16 cellular contexts compared by ENCODE assay signal in genomic region chr17:70437656-70438055, GRCh38.
DNase-seq lines count a peak whose midpoint lies in the region; ATAC-seq, FAIRE-seq and TF ChIP-seq lines count a peak whose summit lies in the region.
"Had no signal": no experiment of that assay in that cellular context is flagged by ENCODE, and none has a peak within 500 bp of the region (broad histone marks: within the 10 kb centered on the region; RNA-seq: fewer than 3 reads in every experiment).

No MANE protein-coding gene starts in this region.

- no peak overlapping the region for H2AK5ac ChIP-seq in IMR-90 (ENCODE audit: low read depth, low read length)

- H3K9ac ChIP-seq in IMR-90 (ENCODE audit: low read depth, low read length), result no peak overlapping the region
- no peak overlapping the region for H3K9ac ChIP-seq in GM12878 (ENCODE audit: control insufficient read depth, insufficient read depth, low read length)
- H3K9ac ChIP-seq in parathyroid adenoma, result no peak overlapping the region

- TF ChIP-seq RAD21 in IMR-90 (IDR thresholded peaks at IDR 0.05; ENCODE audit: low read length) (no peak), GM12878 (IDR thresholded peaks at IDR 0.05; ENCODE audit: insufficient read depth, low read depth, low read length) (no peak)

- H3K36me3 ChIP-seq in GM23338 (ENCODE audit: insufficient read depth) (no peaks in the 10 kb centered on the region), IMR-90 (ENCODE audit: control insufficient read depth, insufficient read depth, low read length) (no peaks in the 10 kb centered on the region), GM12878 (ENCODE audit: control insufficient read depth in 2 of 2, insufficient read depth in 2 of 2, low read length in 1 of 2) (no peaks in the 10 kb centered on the region), parathyroid adenoma (ENCODE audit: control insufficient read depth, insufficient read depth, low read length) (no peaks in the 10 kb centered on the region)

- no peaks in the 10 kb centered on the region for H3K9me3 Mint-ChIP-seq in GM23338

- RAD21 ChIA-PET in GM12878 (lab: Charles Lee; ENCODE audit: unreplicated experiment), result no interaction called here

- H3K79me2 ChIP-seq in GM23338 (replicated peaks; ENCODE audit: insufficient read depth) (no peaks in the 10 kb centered on the region), GM12878 (ENCODE audit: control insufficient read depth, insufficient read depth, low read length) (no peaks in the 10 kb centered on the region), parathyroid adenoma (no peaks in the 10 kb centered on the region)

- in situ Hi-C loops in IMR-90 (cut with MboI; ENCODE audit: low sequenced_read_pairs) (no loop called here), GM12878 (cut with MboI) (no loop called here)

- H3K27ac ChIP-seq in GM23338 (ENCODE audit: low read depth) (no peak overlapping the region), IMR-90 (ENCODE audit: insufficient read depth, low read length) (no peak overlapping the region), GM12878 (ENCODE audit: control insufficient read depth, insufficient read depth) (no peak overlapping the region), parathyroid adenoma (no peak overlapping the region)

- H3K4ac ChIP-seq in IMR-90 (ENCODE audit: low read depth, low read length), result no peak overlapping the region

- H3K4me1 ChIP-seq in GM23338 (ENCODE audit: insufficient read depth) (0 out of 2 replicates have a peak, but pooled peaks cover 7% of the 10 kb centered on the region), IMR-90 (ENCODE audit: control insufficient read depth, insufficient read depth, low read length) (no peaks in the 10 kb centered on the region), GM12878 (ENCODE audit: control insufficient read depth, insufficient read depth, low read length) (no peaks in the 10 kb centered on the region), parathyroid adenoma (peaks cover 15% of the 10 kb centered on the region)

- WGBS in IMR-90 (ENCODE audit: extremely low coverage in 2 of 2, insufficient read length in 1 of 2), 2 experiments, result 60% methylated on average over 1 of the region's 5 CpGs; no CpG with 5 or more reads in 1 of the 2 experiments
- whole genome bisulfite sequencing in GM12878 (ENCODE audit: insufficient coverage, insufficient replicate concordance, low lambda C conversion rate, missing lambda C conversion rate), result 44% methylated on average over 5 of the region's 5 CpGs

- H4K8ac ChIP-seq in IMR-90 (ENCODE audit: low read depth in 2 of 2, low read length in 2 of 2), result no peak overlapping the region

- SMC1A ChIA-PET in GM12878 (lab: Charles Lee; ENCODE audit: uncharacterized antibody, unreplicated experiment), result interaction anchor here (0.6 to 1.2 kb wide), 4 partner anchors 9 to 138 kb away, joined by 3 to 5 read pairs (median 3); no protein-coding TSS in a partner anchor

- no peak overlapping the region for H3K4me2 ChIP-seq in GM23338
- no peak overlapping the region for H3K4me2 ChIP-seq in IMR-90 (ENCODE audit: low read depth, low read length)
- no peak overlapping the region for H3K4me2 ChIP-seq in GM12878 (ENCODE audit: control insufficient read depth, insufficient read depth)
- H3K4me2 ChIP-seq in parathyroid adenoma (ENCODE audit: low read length), result no peak overlapping the region

- H3K27ac Mint-ChIP-seq in GM23338, result no peak overlapping the region; the same call in 1 of the 2 replicates
- H3K27ac Mint-ChIP-seq: CD4-positive, alpha-beta memory T cell had no signal

- POLR2A ChIA-PET in IMR-90 (lab: Charles Lee; ENCODE audit: unreplicated experiment) (no interaction called here), GM12878 (lab: Charles Lee) (no interaction called here)

- no peaks in the 10 kb centered on the region for H3K27me3 Mint-ChIP-seq in GM23338 (ENCODE audit: insufficient read depth, low read depth, poor library complexity)
- H3K27me3 Mint-ChIP-seq: CD4-positive, alpha-beta memory T cell had no signal

- no TSS peak for BruUV-seq in IMR-90 (replicated peaks; lab: Mats Ljungman, UMichigan)
- BruUV-seq in GM12878 (replicated peaks; lab: Mats Ljungman, UMichigan), result no TSS peak

- TF ChIP-seq POLR2A in IMR-90 (IDR thresholded peaks at IDR 0.05; ENCODE audit: low read depth, low read length), result no peak
- no peak for TF ChIP-seq POLR2A in GM12878 (IDR thresholded peaks at IDR 0.05; ENCODE audit: low read depth, low read length)

- TF ChIP-seq CTCF in GM23338 (conservative IDR thresholded peaks at IDR 0.05; ENCODE audit: low read depth in 2 of 2) (no peak), IMR-90 (conservative IDR thresholded peaks at IDR 0.05; ENCODE audit: low read depth, low read length) (no peak), GM12878 (IDR thresholded peaks at IDR 0.05 in 2 of 3, conservative IDR thresholded peaks at IDR 0.05 in 1 of 3; ENCODE audit: control insufficient read depth in 2 of 3, extremely low read depth in 1 of 3, insufficient read depth in 1 of 3, low read depth in 3 of 3, low read length in 3 of 3) (no peak), parathyroid adenoma (IDR thresholded peaks at IDR 0.05) (no peak)

- no peaks in the 10 kb centered on the region for H3K9me2 ChIP-seq in GM23338 (ENCODE audit: insufficient read depth)

- H3K56ac ChIP-seq in IMR-90 (ENCODE audit: extremely low read depth, insufficient read depth, low read length), result no peak overlapping the region

- no peak overlapping the region for H2BK15ac ChIP-seq in IMR-90 (ENCODE audit: low read depth, low read length)

- no peak overlapping the region for H4K5ac ChIP-seq in IMR-90 (ENCODE audit: low read depth, low read length)

- no peak for TF ChIP-seq EP300 in GM12878 (IDR thresholded peaks at IDR 0.05; ENCODE audit: borderline replicate concordance in 1 of 2, control insufficient read depth in 1 of 2, low read depth in 2 of 2, low read length in 2 of 2)

- no peak for FAIRE-seq in GM12878 (lab: Jason Lieb, UNC)
- FAIRE-seq: G401.6, H1 had no signal

- no peak overlapping the region for H2BK5ac ChIP-seq in IMR-90 (ENCODE audit: low read depth, low read length, poor library complexity, severe bottlenecking)

- DNase-seq in GM23338 (ENCODE audit: low spot score), result no peak
- DNase-seq in IMR-90, result no peak
- no peak for DNase-seq in GM12878 (ENCODE audit: low read depth, low spot score)
- DNase-seq: C1 segment of cervical spinal cord; Calu3; CD4-positive, alpha-beta memory T cell; COR-L47; DMS79 treated with DMSO at 0.1 percent for 48 hours; H7; HCEC 1CT had no signal

- H4K91ac ChIP-seq in IMR-90 (ENCODE audit: insufficient read depth, low read depth, low read length), result no peak overlapping the region

- intact Hi-C loops in IMR-90 (cut with micrococcal nuclease) (no loop called here), GM12878 (cut with micrococcal nuclease; ENCODE audit: unreplicated experiment) (no loop called here)

- H3K4me3 ChIP-seq in GM23338, result no peak overlapping the region
- H3K4me3 ChIP-seq in IMR-90 (ENCODE audit: insufficient read depth, low read depth, low read length), result no peak overlapping the region
- no peak overlapping the region for H3K4me3 ChIP-seq in GM12878
- H3K4me3 ChIP-seq in parathyroid adenoma (ENCODE audit: low read depth, low read length), result no peak overlapping the region

- CTCF ChIA-PET in IMR-90 (lab: Yijun Ruan, JAX) (no interaction called here), GM12878 (lab: Yijun Ruan, JAX) (interaction anchor here (0.6 to 1.3 kb wide), 2 partner anchors 14 to 70 kb away, joined by 3 read pairs; no protein-coding TSS in a partner anchor)

- H2AFZ ChIP-seq in GM23338 (0 out of 2 replicates have a peak overlapping the region, but pooled peaks have one; percentile 29), IMR-90 (replicated peaks; ENCODE audit: low read length, poor library complexity) (no peak overlapping the region), GM12878 (ENCODE audit: control insufficient read depth, low read depth, low read length) (no peak overlapping the region), parathyroid adenoma (peak overlapping the region; percentile 24)

- H3K36me3 Mint-ChIP-seq in GM23338 (ENCODE audit: low read depth), result no peaks in the 10 kb centered on the region
- H3K36me3 Mint-ChIP-seq: CD4-positive, alpha-beta memory T cell had no signal

- H3K27me3 ChIP-seq in GM23338 (ENCODE audit: insufficient read depth), result no peaks in the 10 kb centered on the region
- no peaks in the 10 kb centered on the region for H3K27me3 ChIP-seq in IMR-90 (ENCODE audit: control insufficient read depth, insufficient read depth, low read length)
- H3K27me3 ChIP-seq in GM12878 (replicated peaks in 1 of 2; ENCODE audit: control insufficient read depth in 2 of 2, insufficient read depth in 2 of 2, low read length in 1 of 2), result no peaks in the 10 kb centered on the region
- H3K27me3 ChIP-seq in parathyroid adenoma (ENCODE audit: control insufficient read depth, insufficient read depth, low read length), result no peaks in the 10 kb centered on the region

- H3F3A ChIP-seq in GM23338 (replicated peaks; ENCODE audit: low read depth), result no peaks in the 10 kb centered on the region

- H3K79me1 ChIP-seq in IMR-90 (ENCODE audit: low read depth in 1 of 2, low read length in 2 of 2), result no peaks in the 10 kb centered on the region

- peaks cover 11% of the 10 kb centered on the region; the same call in 2 of the 3 replicates for H3K4me1 Mint-ChIP-seq in GM23338
- H3K4me1 Mint-ChIP-seq: CD4-positive, alpha-beta memory T cell had no signal

- dilution Hi-C loops in IMR-90 (cut with HindIII; ENCODE audit: low sequenced_read_pairs, unreplicated experiment), result no loop called here

- H2BK20ac ChIP-seq in IMR-90 (ENCODE audit: low read depth, low read length), result no peak overlapping the region

- H3K14ac ChIP-seq in IMR-90 (replicated peaks; ENCODE audit: low read depth, low read length), result no peak overlapping the region

- H4K20me1 ChIP-seq in GM23338 (replicated peaks; ENCODE audit: insufficient read depth) (no peaks in the 10 kb centered on the region), IMR-90 (ENCODE audit: insufficient read depth, low read length) (no peaks in the 10 kb centered on the region), GM12878 (ENCODE audit: control insufficient read depth, insufficient read depth) (no peaks in the 10 kb centered on the region)

- H2AK9ac ChIP-seq in IMR-90 (replicated peaks; ENCODE audit: low read depth, low read length, poor library complexity), result no peak overlapping the region

- H3K18ac ChIP-seq in IMR-90 (ENCODE audit: low read depth, low read length), result no peak overlapping the region

- no peak overlapping the region for H3K23ac ChIP-seq in IMR-90 (ENCODE audit: low read depth, low read length)

- no peaks in the 10 kb centered on the region for H3K9me1 ChIP-seq in IMR-90 (ENCODE audit: insufficient read depth, low read length)

- H3K9me3 ChIP-seq in IMR-90 (ENCODE audit: control insufficient read depth, insufficient read depth, low read length) (no peaks in the 10 kb centered on the region), GM12878 (replicated peaks; ENCODE audit: control insufficient read depth, insufficient read depth, low read length) (no peaks in the 10 kb centered on the region; the same call in 2 of the 3 replicates), parathyroid adenoma (ENCODE audit: control insufficient read depth, low read length) (no peaks in the 10 kb centered on the region)

- no peak overlapping the region for H2BK120ac ChIP-seq in IMR-90 (ENCODE audit: low read depth, low read length)

- no peak overlapping the region for H3K4me3 Mint-ChIP-seq in GM23338
- H3K4me3 Mint-ChIP-seq: CD4-positive, alpha-beta memory T cell had no signal

- ATAC-seq in GM23338 (no peak), IMR-90 (ENCODE audit: low read depth) (no peak), GM12878 (no peak), GM21786 (IDR thresholded peaks at IDR 0.05; ENCODE audit: unreplicated experiment) (no peak), HG03565 (IDR thresholded peaks at IDR 0.05; ENCODE audit: unreplicated experiment) (no peak), GM19023 (IDR thresholded peaks at IDR 0.05; ENCODE audit: unreplicated experiment) (no peak)

Comparison
In these comparisons a context has a peak if more than half of its experiments do, and no peak if none do; other contexts are left out.
1. H2AFZ ChIP-seq: peak in GM23338 (single experiment) and parathyroid adenoma (single experiment); none in IMR-90 (single experiment) and GM12878 (single experiment).